Comparison of ENCODE assay signal across 7 cellular contexts in genomic region chr4:185204238-185204910, GRCh38. TPM values are rescaled to one million over a fixed set of nuclear protein-coding genes. Genes with fewer than 3 reads are reported as not detected.
DNase-seq lines count a peak whose midpoint lies in the region; ATAC-seq, FAIRE-seq and TF ChIP-seq lines count a peak whose summit lies in the region.

No MANE protein-coding gene starts in this region.

- RAD21 ChIA-PET in GM12878 (lab: Charles Lee; ENCODE audit: unreplicated experiment), result interaction anchor here (0.9 to 2.1 kb wide), 5 partner anchors 8 to 191 kb away, joined by 3 to 6 read pairs (median 4); partner anchors contain the start of gene LRP2BP

- H3K4me3 ChIP-seq in GM12878 (peak overlapping the region; percentile 61), uterus (peak overlapping the region; percentile 34 to 59)

- peak overlapping the region; percentile 69 for H3K4me2 ChIP-seq in GM12878 (ENCODE audit: control insufficient read depth, insufficient read depth)

- intact Hi-C loops in GM12878 (cut with micrococcal nuclease; ENCODE audit: unreplicated experiment) (no loop called here), uterus (cut with DNase I; ENCODE audit: low total_unique reads) (no loop called here)

- POLR2A ChIA-PET in GM12878 (lab: Charles Lee), result interaction anchor here (0.6 to 1.0 kb wide), 8 partner anchors 10 to 618 kb away, joined by 3 to 6 read pairs (median 3); partner anchors contain the start of gene LRP2BP

- peak overlapping the region; percentile 81 for H3K27ac ChIP-seq in KOPT-K1 (ENCODE audit: low read depth, low read length, poor library complexity, severe bottlenecking)
- peak overlapping the region; percentile 86 for H3K27ac ChIP-seq in GM12878 (ENCODE audit: control insufficient read depth, insufficient read depth)
- peak overlapping the region; percentile 97 to 99 for H3K27ac ChIP-seq in uterus

- peak overlapping the region; percentile 93 for H3K9ac ChIP-seq in GM12878 (ENCODE audit: control insufficient read depth, insufficient read depth, low read length)

- CTCF ChIA-PET in GM12878 (lab: Yijun Ruan, JAX), result interaction anchor here (0.9 to 1.7 kb wide), 6 partner anchors 9 to 394 kb away, joined by 3 to 5 read pairs (median 4); no protein-coding TSS in a partner anchor

- WGBS in GM12878 (ENCODE audit: insufficient coverage, insufficient replicate concordance, low lambda C conversion rate, missing lambda C conversion rate), result 0% methylated on average over 14 of the region's 14 CpGs

- H3K36me3 ChIP-seq in KOPT-K1 (ENCODE audit: insufficient read depth, low read length) (peaks cover 9% of the 10 kb centered on the region), GM12878 (ENCODE audit: control insufficient read depth in 2 of 2, insufficient read depth in 2 of 2, low read length in 1 of 2) (no peaks in the 10 kb centered on the region), uterus (no peaks in the 10 kb centered on the region)

- TF ChIP-seq CTCF in GM12878 (IDR thresholded peaks at IDR 0.05 in 2 of 3, conservative IDR thresholded peaks at IDR 0.05 in 1 of 3; ENCODE audit: control insufficient read depth in 2 of 3, extremely low read depth in 1 of 3, insufficient read depth in 1 of 3, low read depth in 3 of 3, low read length in 3 of 3) (peak in 1 of 3 experiments; percentile 12; a peak in 1 of 6 replicates), uterus (IDR thresholded peaks at IDR 0.05) (no peak), GM10266 (IDR thresholded peaks at IDR 0.05; ENCODE audit: control insufficient read depth, insufficient read depth, low read depth, missing control alignments) (no peak)

- ATAC-seq in GM12878, result no peak

- SMC1A ChIA-PET in GM12878 (lab: Charles Lee; ENCODE audit: uncharacterized antibody, unreplicated experiment), result interaction anchor here (0.8 to 1.4 kb wide), 6 partner anchors 8 to 201 kb away, joined by 3 to 5 read pairs (median 4); no protein-coding TSS in a partner anchor

- H3K9me3 ChIP-seq in KOPT-K1 (ENCODE audit: insufficient read depth, low read length, poor library complexity, severe bottlenecking) (no peaks in the 10 kb centered on the region), GM12878 (replicated peaks; ENCODE audit: control insufficient read depth, insufficient read depth, low read length) (no peaks in the 10 kb centered on the region), uterus (no peaks in the 10 kb centered on the region)

- no peak for TF ChIP-seq EP300 in GM12878 (IDR thresholded peaks at IDR 0.05; ENCODE audit: borderline replicate concordance in 1 of 2, control insufficient read depth in 1 of 2, low read depth in 2 of 2, low read length in 2 of 2)

- in situ Hi-C loops in GM12878 (cut with MboI), result no loop called here

- FAIRE-seq in GM12891 (lab: Jason Lieb, UNC), result peak; percentile 59
- FAIRE-seq in GM12878 (lab: Jason Lieb, UNC), result no peak

- H4K20me1 ChIP-seq in GM12878 (ENCODE audit: control insufficient read depth, insufficient read depth), result no peaks in the 10 kb centered on the region

- H3K79me2 ChIP-seq in GM12878 (ENCODE audit: control insufficient read depth, insufficient read depth, low read length), result peaks cover 65% of the 10 kb centered on the region

- TF ChIP-seq RAD21 in GM12878 (IDR thresholded peaks at IDR 0.05; ENCODE audit: insufficient read depth, low read depth, low read length), result no peak

- H3K27me3 ChIP-seq in GM12878 (replicated peaks in 1 of 2; ENCODE audit: control insufficient read depth in 2 of 2, insufficient read depth in 2 of 2, low read length in 1 of 2), result no peaks in the 10 kb centered on the region
- H3K27me3 ChIP-seq in uterus, result no peaks in the 10 kb centered on the region

- TF ChIP-seq POLR2A in GM12891 (IDR thresholded peaks at IDR 0.05; ENCODE audit: low read depth, low read length) (no peak), GM12878 (IDR thresholded peaks at IDR 0.05; ENCODE audit: low read depth, low read length) (no peak), uterus (IDR thresholded peaks at IDR 0.05) (no peak)

- DNase-seq in GM12891 (ENCODE audit: insufficient read length, low spot score) (no peak), GM12878 (ENCODE audit: low read depth, low spot score) (no peak), medulla oblongata (ENCODE audit: extremely low spot score) (peak; percentile 46), uterus (no peak), GM10266 (ENCODE audit: extremely low spot score) (no peak), cortex of kidney (lab: John Stamatoyannopoulos, UW) (no peak)

- peak overlapping the region; percentile 75 for H2AFZ ChIP-seq in GM12878 (ENCODE audit: control insufficient read depth, low read depth, low read length)

- BruUV-seq in GM12878 (replicated peaks; lab: Mats Ljungman, UMichigan), result TSS peak; percentile 66

- H3K4me1 ChIP-seq in GM12878 (ENCODE audit: control insufficient read depth, insufficient read depth, low read length) (peaks cover 26% of the 10 kb centered on the region), uterus (peaks cover 0 to 6% of the 10 kb centered on the region in 2 donors)

TF ChIP-seq in GM12891, 5 proteins besides CTCF, POLR2A, EP300 and RAD21:
- TF ChIP-seq SPI1 (IDR thresholded peaks at IDR 0.05; ENCODE audit: low read depth, low read length) (peak; percentile 42), TAF1 (IDR thresholded peaks at IDR 0.05; ENCODE audit: low read depth, low read length) (no peak), POU2F2 (IDR thresholded peaks at IDR 0.05; ENCODE audit: low read depth, low read length) (no peak)
TF ChIP-seq in GM12891: peak in this region for 1.

TF ChIP-seq in GM12878, 131 proteins besides CTCF, POLR2A, EP300 and RAD21 (continues in another document):
- no peak for TF ChIP-seq BCL3 (IDR thresholded peaks at IDR 0.05; ENCODE audit: borderline replicate concordance, insufficient read depth, low read depth, low read length, poor library complexity, severe bottlenecking)
- TF ChIP-seq BMI1 (IDR thresholded peaks at IDR 0.05; ENCODE audit: borderline replicate concordance), result peak; percentile 88; the same call in 1 of the 2 replicates
- peak; percentile 13; the same call in 1 of the 2 replicates for TF ChIP-seq SPI1 (IDR thresholded peaks at IDR 0.05; ENCODE audit: borderline replicate concordance, insufficient read depth, low read depth, low read length)
- no peak for TF ChIP-seq WRNIP1 (IDR thresholded peaks at IDR 0.05; ENCODE audit: borderline replicate concordance, low read depth, low read length)
- no peak for TF ChIP-seq LARP7 (IDR thresholded peaks at IDR 0.05)
- TF ChIP-seq SRF (IDR thresholded peaks at IDR 0.05; ENCODE audit: low read depth in 2 of 2, low read length in 2 of 2), result no peak
- no peak for TF ChIP-seq HDAC6 (IDR thresholded peaks at IDR 0.05; ENCODE audit: unreplicated experiment)
- no peak for TF ChIP-seq IKZF2 (IDR thresholded peaks at IDR 0.05)
- TF ChIP-seq MYB (IDR thresholded peaks at IDR 0.05; ENCODE audit: borderline replicate concordance, low read depth, low read length), result no peak

RNA-seq across cellular contexts. Expression of gene CFAP97, which starts 0.6 kb away (rescaled TPM):
- polyA plus RNA-seq in GM12891 (2012; ENCODE audit: low read depth, missing spikeins), result 17.8 TPM
- total RNA-seq in GM12878 (2013; cell fraction: nucleolus; rRNA removed), result 52.2 and 55.3 TPM in 2 replicates
- total RNA-seq in GM12878 (2014; rRNA removed) (27.2 and 34.2 TPM in 2 replicates), GM12878 (2014; rRNA removed; fragmentation: Illumina TruSeq; extraction: Trizol) (62.7 TPM in 2 replicates), GM12878 (2021) (49.1 and 50.4 TPM in 2 replicates), uterus (10 to 100 TPM; 20.9 to 63.1 (median 42.0) TPM)
- 8.9 TPM for polyA plus RNA-seq in GM12878 (2011; ENCODE audit: low read depth)
- polyA plus RNA-seq in GM12878 (2011; rRNA removed) (29.9 and 43.1 TPM in 2 replicates), GM12878 (2014; fragmentation: Illumina TruSeq; extraction: Trizol) (48.9 and 64.2 TPM in 2 replicates), GM12878 (2014; fragmentation: Nextera tagmentation; extraction: Ambion mirVana) (10 to 100 TPM; 27.2 to 47.5 TPM), GM12878 (2014; rRNA removed) (21.7 and 26.4 TPM in 2 replicates), GM12878 (2016; fragmentation: Nextera tagmentation; extraction: Ambion mirVana) (10 to 100 TPM; 48.5 to 50.8 TPM)
- polyA plus RNA-seq in GM12878 (2011; cell fraction: cytosol; rRNA removed), result 9.4 and 13.9 TPM in 2 replicates
- polyA plus RNA-seq in GM12878 (2011; cell fraction: nucleus; rRNA removed), result 9.1 and 9.2 TPM in 2 replicates
- 16.0 and 20.5 TPM in 2 replicates for polyA plus RNA-seq in GM12878 (2012)
- 17.4 and 44.0 TPM in 2 replicates for polyA minus RNA-seq in GM12878 (2011; rRNA and poly(A)+ RNA removed)
- 9.2 and 10.6 TPM in 2 replicates for polyA minus RNA-seq in GM12878 (2011; cell fraction: cytosol; rRNA and poly(A)+ RNA removed)
- 9.1 and 13.4 TPM in 2 replicates for polyA minus RNA-seq in GM12878 (2011; cell fraction: nucleus; rRNA and poly(A)+ RNA removed)

RNA-seq across cellular contexts. Expression of gene SNX25, which starts 5.0 kb away (rescaled TPM):
- 63.7 TPM for polyA plus RNA-seq in GM12891 (2012; ENCODE audit: low read depth, missing spikeins)
- 343 and 366 TPM in 2 replicates for total RNA-seq in GM12878 (2013; cell fraction: nucleolus; rRNA removed)
- total RNA-seq in GM12878 (2014; rRNA removed) (82.0 and 107 TPM in 2 replicates), GM12878 (2014; rRNA removed; fragmentation: Illumina TruSeq; extraction: Trizol) (115 and 117 TPM in 2 replicates), GM12878 (2021) (106 and 108 TPM in 2 replicates), uterus (100 to 1,000 TPM in 1 of 4 donors, 10 to 100 TPM in 2, 1 to 10 TPM in 1; 7.1 to 113 (median 20.9) TPM)
- 44.9 TPM for polyA plus RNA-seq in GM12878 (2011; ENCODE audit: low read depth)
- polyA plus RNA-seq in GM12878 (2011; rRNA removed) (66.6 and 90.3 TPM in 2 replicates), GM12878 (2014; fragmentation: Illumina TruSeq; extraction: Trizol) (93.0 and 116 TPM in 2 replicates), GM12878 (2014; fragmentation: Nextera tagmentation; extraction: Ambion mirVana) (10 to 100 TPM; 19.6 to 27.8 TPM), GM12878 (2014; rRNA removed) (49.6 and 59.1 TPM in 2 replicates), GM12878 (2016; fragmentation: Nextera tagmentation; extraction: Ambion mirVana) (10 to 100 TPM; 11.2 to 47.1 TPM)
- 18.1 and 37.0 TPM in 2 replicates for polyA plus RNA-seq in GM12878 (2011; cell fraction: cytosol; rRNA removed)
- polyA plus RNA-seq in GM12878 (2011; cell fraction: nucleus; rRNA removed), result 40.4 and 44.0 TPM in 2 replicates
- 51.4 and 77.3 TPM in 2 replicates for polyA plus RNA-seq in GM12878 (2012)
- 160 and 175 TPM in 2 replicates for polyA minus RNA-seq in GM12878 (2011; rRNA and poly(A)+ RNA removed)
- polyA minus RNA-seq in GM12878 (2011; cell fraction: cytosol; rRNA and poly(A)+ RNA removed), result 28.2 and 46.0 TPM in 2 replicates
- 51.0 and 58.2 TPM in 2 replicates for polyA minus RNA-seq in GM12878 (2011; cell fraction: nucleus; rRNA and poly(A)+ RNA removed)
